In genomic region chr10:35480150-35480549, GRCh38 we compare ENCODE assay signal across 21 cellular contexts.
A peak's percentile ranks its signal among the peaks of the same experiment; 100 is the strongest.
DNase-seq lines count a peak whose midpoint lies in the region; ATAC-seq and TF ChIP-seq lines count a peak whose summit lies in the region.
"Had no signal": no experiment of that assay in that cellular context is flagged by ENCODE, and none has a peak within 500 bp of the region (broad histone marks: within the 10 kb centered on the region; RNA-seq: fewer than 3 reads in every experiment).

No MANE protein-coding gene starts in this region.

- no peaks in the 10 kb centered on the region; the same call in 1 of the 3 replicates for H3K9me3 Mint-ChIP-seq in GM23338
- H3K9me3 Mint-ChIP-seq in stimulated activated effector memory CD8-positive, alpha-beta T cell treated with anti-CD3 and anti-CD28 coated beads, Interleukin-12 subunit alpha, Interleukin-12 subunit beta, amount 100 ng/mL, for 72 hours, result no peaks in the 10 kb centered on the region
- H3K9me3 Mint-ChIP-seq: mesothelial cell of epicardium had no signal

- H3K27ac Mint-ChIP-seq in GM23338, result no peak overlapping the region
- H3K27ac Mint-ChIP-seq in stimulated activated effector memory CD8-positive, alpha-beta T cell treated with anti-CD3 and anti-CD28 coated beads, Interleukin-12 subunit alpha, Interleukin-12 subunit beta, amount 100 ng/mL, for 72 hours, result peak overlapping the region; percentile 58
- H3K27ac Mint-ChIP-seq: mesothelial cell of epicardium had no signal

- POLR2A ChIA-PET in SK-N-SH (lab: Yijun Ruan, JAX) (no interaction called here), RWPE1 (lab: Yijun Ruan, JAX; ENCODE audit: low non-redundant PET) (no interaction called here)

- no peaks in the 10 kb centered on the region for H3K9me3 ChIP-seq in SK-N-SH
- H3K9me3 ChIP-seq: esophagus muscularis mucosa, gastrocnemius medialis, HAP-1, thoracic aorta had no signal

- H3K4me2 ChIP-seq in GM23338 (no peak overlapping the region), SK-N-SH (no peak overlapping the region)

- H3K9ac ChIP-seq in SK-N-SH, result no peak overlapping the region

- H3K27me3 Mint-ChIP-seq in GM23338 (ENCODE audit: insufficient read depth, low read depth, poor library complexity), result peaks cover 8% of the 10 kb centered on the region

- in situ Hi-C loops in GM13977 (cut with MboI; ENCODE audit: low pct_unique_long_range_greater_than_20kb, low sequenced_read_pairs, unreplicated experiment), result no loop called here

- H3F3A ChIP-seq in GM23338 (replicated peaks; ENCODE audit: low read depth), result no peaks in the 10 kb centered on the region
- no peaks in the 10 kb centered on the region for H3F3A ChIP-seq in SK-N-SH (replicated peaks; ENCODE audit: insufficient read depth)

- no peak overlapping the region for H3K4me3 ChIP-seq in GM23338
- H3K4me3 ChIP-seq in SK-N-SH (ENCODE audit: low read depth in 2 of 2, low read length in 1 of 2), result no peak overlapping the region
- H3K4me3 ChIP-seq: esophagus muscularis mucosa, gastrocnemius medialis, HAP-1, thoracic aorta had no signal

- no peak overlapping the region for H2AFZ ChIP-seq in GM23338
- H2AFZ ChIP-seq in SK-N-SH (ENCODE audit: low read depth), result no peak overlapping the region

- H3K9me2 ChIP-seq in GM23338 (ENCODE audit: insufficient read depth) (no peaks in the 10 kb centered on the region), SK-N-SH (no peaks in the 10 kb centered on the region)

- peaks cover 3% of the 10 kb centered on the region; the same call in 1 of the 3 replicates for H3K36me3 Mint-ChIP-seq in GM23338 (ENCODE audit: low read depth)
- H3K36me3 Mint-ChIP-seq in stimulated activated effector memory CD8-positive, alpha-beta T cell treated with anti-CD3 and anti-CD28 coated beads, Interleukin-12 subunit alpha, Interleukin-12 subunit beta, amount 100 ng/mL, for 72 hours, result peaks cover 5% of the 10 kb centered on the region

- CTCF ChIA-PET in SK-N-SH (lab: Yijun Ruan, JAX), result interaction anchor here (1.3 kb wide), 1 partner anchor 13 kb away, joined by 3 read pairs; no protein-coding TSS in a partner anchor
- CTCF ChIA-PET in RWPE1 (lab: Yijun Ruan, JAX), result no interaction called here

- WGBS in SK-N-SH (ENCODE audit: low lambda C conversion rate), result 96% methylated on average over 9 of the region's 9 CpGs

- H3K27ac ChIP-seq in GM23338 (ENCODE audit: low read depth) (no peak overlapping the region), SK-N-SH (ENCODE audit: low read depth in 2 of 2, low read length in 1 of 2) (no peak overlapping the region), RWPE1 (no peak overlapping the region)
- H3K27ac ChIP-seq: esophagus muscularis mucosa, gastrocnemius medialis, thoracic aorta had no signal

- TF ChIP-seq CTCF in GM23338 (conservative IDR thresholded peaks at IDR 0.05; ENCODE audit: low read depth in 2 of 2), result peak; percentile 29 to 63
- TF ChIP-seq CTCF in SK-N-SH (IDR thresholded peaks at IDR 0.05), result no peak
- TF ChIP-seq CTCF in RWPE1 (conservative IDR thresholded peaks at IDR 0.05; ENCODE audit: low read depth), result no peak
- no peak for TF ChIP-seq CTCF in GM13977 (IDR thresholded peaks at IDR 0.05; ENCODE audit: extremely low read depth, insufficient read depth, missing control alignments)

- H3K4me3 Mint-ChIP-seq in GM23338, result no peak overlapping the region
- no peak overlapping the region for H3K4me3 Mint-ChIP-seq in stimulated activated effector memory CD8-positive, alpha-beta T cell treated with anti-CD3 and anti-CD28 coated beads, Interleukin-12 subunit alpha, Interleukin-12 subunit beta, amount 100 ng/mL, for 72 hours
- H3K4me3 Mint-ChIP-seq: mesothelial cell of epicardium had no signal

- peaks cover 19% of the 10 kb centered on the region; the same call in 2 of the 3 replicates for H3K4me1 Mint-ChIP-seq in GM23338
- peaks cover 20% of the 10 kb centered on the region for H3K4me1 Mint-ChIP-seq in stimulated activated effector memory CD8-positive, alpha-beta T cell treated with anti-CD3 and anti-CD28 coated beads, Interleukin-12 subunit alpha, Interleukin-12 subunit beta, amount 100 ng/mL, for 72 hours
- H3K4me1 Mint-ChIP-seq: mesothelial cell of epicardium had no signal

- H3K79me2 ChIP-seq in GM23338 (replicated peaks; ENCODE audit: insufficient read depth) (peaks cover 18% of the 10 kb centered on the region), SK-N-SH (ENCODE audit: insufficient read depth) (peaks cover 23% of the 10 kb centered on the region; the same call in 1 of the 2 replicates)

- H4K20me1 ChIP-seq in GM23338 (replicated peaks; ENCODE audit: insufficient read depth), result peaks cover 10% of the 10 kb centered on the region
- H4K20me1 ChIP-seq in SK-N-SH (ENCODE audit: insufficient read depth), result peaks cover 13% of the 10 kb centered on the region; the same call in 1 of the 2 replicates

- H3K36me3 ChIP-seq in GM23338 (ENCODE audit: insufficient read depth) (no peaks in the 10 kb centered on the region), SK-N-SH (replicated peaks in 1 of 2; ENCODE audit: control insufficient read depth in 1 of 2, insufficient read depth in 2 of 2, low read length in 1 of 2) (peaks cover 0 to 12% of the 10 kb centered on the region in 2 experiments)
- H3K36me3 ChIP-seq: gastrocnemius medialis, HAP-1, thoracic aorta had no signal

- TF ChIP-seq RAD21 in SK-N-SH (IDR thresholded peaks at IDR 0.05; ENCODE audit: low read length), result 0 out of 2 replicates have a peak, but pooled peaks have one; percentile 11

- H3K4me1 ChIP-seq in GM23338 (ENCODE audit: insufficient read depth) (no peaks in the 10 kb centered on the region), SK-N-SH (ENCODE audit: control insufficient read depth in 1 of 2, insufficient read depth in 2 of 2, low read depth in 1 of 2, low read length in 1 of 2) (no peaks in the 10 kb centered on the region)
- H3K4me1 ChIP-seq: HAP-1 had no signal

- DNase-seq in GM23338 (ENCODE audit: low spot score) (peak; percentile 57), SK-N-SH (no peak), iPS-NIHi11 (ENCODE audit: low spot score) (peak; percentile 38), RWPE1 (ENCODE audit: low spot score) (no peak), NOMO-1 treated with dmso at 0.1 percent for 144 hours (lab: John Stamatoyannopoulos, UW; ENCODE audit: unreplicated experiment) (no peak), GM13977 (ENCODE audit: low spot score) (no peak)
- DNase-seq in stimulated activated effector memory CD8-positive, alpha-beta T cell treated with anti-CD3 and anti-CD28 coated beads, Interleukin-12 subunit alpha, Interleukin-12 subunit beta, amount 100 ng/mL, for 72 hours (ENCODE audit: low spot score in 2 of 2), result no peak
- DNase-seq: activated CD4-positive, alpha-beta T cell treated with anti-CD3 and anti-CD28 coated beads, Interleukin-2, amount 50 U/mL, for 1 hour; activated naive CD4-positive, alpha-beta T cell; central memory CD4-positive, alpha-beta T cell; gastrocnemius medialis; hypothalamus; kidney; NCI-H2171; NCI-H526 treated with DMSO at 0.1 percent for 48 hours; SHP77 treated with DMSO at 0.1 percent for 48 hours; stimulated activated naive CD4-positive, alpha-beta T cell had no signal

- H3K27me3 ChIP-seq in GM23338 (ENCODE audit: insufficient read depth), result no peaks in the 10 kb centered on the region
- no peaks in the 10 kb centered on the region for H3K27me3 ChIP-seq in SK-N-SH (ENCODE audit: insufficient read depth)
- H3K27me3 ChIP-seq: esophagus muscularis mucosa, gastrocnemius medialis had no signal

- peak; percentile 96 for ATAC-seq in GM23338
- no peak for ATAC-seq in stimulated activated effector memory CD8-positive, alpha-beta T cell treated with anti-CD3 and anti-CD28 coated beads, Interleukin-12 subunit alpha, Interleukin-12 subunit beta, amount 100 ng/mL, for 72 hours
- ATAC-seq: gastrocnemius medialis had no signal

- no peak for TF ChIP-seq EP300 in SK-N-SH (IDR thresholded peaks at IDR 0.05; ENCODE audit: borderline replicate concordance in 1 of 2, low read depth in 1 of 2, low read length in 1 of 2)

TF ChIP-seq in GM23338, 12 proteins besides CTCF, POLR2A, EP300 and RAD21 (continues in another document):
- TF ChIP-seq STAT1 (IDR thresholded peaks at IDR 0.05; ENCODE audit: unreplicated experiment), result no peak
- TF ChIP-seq ZNF331 (CRISPR knock-in tag; IDR thresholded peaks at IDR 0.05; ENCODE audit: low read depth), result no peak
- no peak for TF ChIP-seq JUNB (IDR thresholded peaks at IDR 0.05; ENCODE audit: unreplicated experiment)
- no peak for TF ChIP-seq ZNF114 (CRISPR knock-in tag; IDR thresholded peaks at IDR 0.05)
- TF ChIP-seq NANOG (IDR thresholded peaks at IDR 0.05; ENCODE audit: borderline replicate concordance), result no peak

TF ChIP-seq in SK-N-SH, 30 proteins besides CTCF, POLR2A, EP300 and RAD21:
- no peak for TF ChIP-seq ELF1 (IDR thresholded peaks at IDR 0.05)
- TF ChIP-seq SMC3 (IDR thresholded peaks at IDR 0.05; ENCODE audit: low read depth, low read length), result 0 out of 2 replicates have a peak, but pooled peaks have one; percentile 6

Comparison
In these comparisons a context has a peak if more than half of its experiments do, and no peak if none do; other contexts are left out.
1. DNase-seq: peak in GM23338 (single experiment) and iPS-NIHi11 (single experiment); none in SK-N-SH (single experiment), stimulated activated effector memory CD8-positive, alpha-beta T cell treated with anti-CD3 and anti-CD28 coated beads, Interleukin-12 subunit alpha, Interleukin-12 subunit beta, amount 100 ng/mL, for 72 hours (0 of 2), RWPE1 (single experiment), NOMO-1 treated with dmso at 0.1 percent for 144 hours (single experiment) and GM13977 (single experiment).
2. CTCF ChIP-seq: peak in GM23338 (2 of 2); none in SK-N-SH (single experiment), RWPE1 (single experiment) and GM13977 (single experiment).